ENCODE assay signal across 29 cellular contexts in the genomic region with DNA sequence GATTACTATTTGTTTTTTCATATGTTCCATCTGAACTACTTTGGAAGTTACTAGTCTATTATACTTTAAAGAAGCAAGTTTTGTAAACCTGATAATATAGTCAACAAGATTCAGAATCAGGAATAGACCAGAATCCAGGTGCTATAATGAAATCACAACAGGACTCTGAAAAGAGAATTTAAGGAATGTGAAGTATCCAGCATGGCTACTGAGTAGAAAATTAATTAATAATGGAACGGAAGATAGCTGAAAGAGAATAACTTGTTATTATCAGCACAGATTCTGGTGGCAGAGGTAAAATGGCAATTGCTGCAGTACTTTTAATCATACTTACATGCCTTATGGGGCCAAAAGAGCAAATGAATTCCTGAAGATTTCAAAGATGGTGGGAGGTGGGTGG.
"Had no signal": no experiment of that assay in that cellular context is flagged by ENCODE, and none has a peak within 500 bp of the region (broad histone marks: within the 10 kb centered on the region; RNA-seq: fewer than 3 reads in every experiment).

No MANE protein-coding gene starts in this region.

- H3K27me3 ChIP-seq: esophagus squamous epithelium, left lung, sigmoid colon, testis, tibial artery had no signal

- H3K9me3 ChIP-seq: esophagus squamous epithelium, heart right ventricle, left lung, prostate gland, sigmoid colon, testis, tibial artery had no signal

- DNase-seq: dermis blood vessel endothelial cell; effector memory CD8-positive, alpha-beta T cell; erythroblast; esophagus squamous epithelium; foreskin melanocyte; glutamatergic neuron; heart right ventricle; hippocampal formation; immature natural killer cell; islet precursor cell; left lung; mesenchymal stem cell; midbrain; naive thymus-derived CD8-positive, alpha-beta T cell; nephron progenitor cell; nucleus accumbens; right cardiac atrium; sigmoid colon; stimulated activated CD4-positive, alpha-beta T cell treated with anti-CD3 and anti-CD28 coated beads, Interleukin-2, amount 100 ng/mL, for 24 hours; stimulated activated CD4-positive, alpha-beta T cell treated with anti-CD3 and anti-CD28 coated beads, Interleukin-4, amount 100 ng/mL, for 24 hours; stimulated activated naive CD8-positive, alpha-beta T cell treated with anti-CD3 and anti-CD28 coated beads, Interleukin-15, Interleukin-2, amounts not matched to agents 100 U/mL and 50 U/mL, for 24 hours; substantia nigra; testis; tibial artery had no signal

- H3K36me3 Mint-ChIP-seq: immature natural killer cell; naive thymus-derived CD8-positive, alpha-beta T cell; stimulated activated memory B cell treated with anti-CD40 and anti-IgM and Interleukin-4, amounts not matched to agents 10 μg/mL and 1 μg/mL and 100 μg/mL, for 72 hours; type B pancreatic cell had no signal

- H3K27me3 Mint-ChIP-seq: type B pancreatic cell had no signal

- H3K36me3 ChIP-seq: esophagus squamous epithelium, heart right ventricle, left lung, prostate gland, sigmoid colon, tibial artery had no signal

- H3K27ac ChIP-seq: coronary artery, esophagus squamous epithelium, heart right ventricle, left lung, prostate gland, sigmoid colon, testis, tibial artery had no signal

- H3K4me3 Mint-ChIP-seq: effector memory CD8-positive, alpha-beta T cell; immature natural killer cell; naive thymus-derived CD8-positive, alpha-beta T cell; nephron progenitor cell; stimulated activated memory B cell treated with anti-CD40 and anti-IgM and Interleukin-4, amounts not matched to agents 10 μg/mL and 1 μg/mL and 100 μg/mL, for 72 hours; type B pancreatic cell had no signal

- H3K4me3 ChIP-seq: coronary artery, esophagus squamous epithelium, heart right ventricle, left lung, prostate gland, sigmoid colon, testis, tibial artery had no signal

- H3K9me3 Mint-ChIP-seq: effector memory CD8-positive, alpha-beta T cell; immature natural killer cell; nephron progenitor cell; stimulated activated memory B cell treated with anti-CD40 and anti-IgM and Interleukin-4, amounts not matched to agents 10 μg/mL and 1 μg/mL and 100 μg/mL, for 72 hours; type B pancreatic cell had no signal

- H3K4me1 ChIP-seq: esophagus squamous epithelium, heart right ventricle, left lung, prostate gland, sigmoid colon, testis, tibial artery had no signal

- FAIRE-seq: endometrium had no signal

- H3K27ac Mint-ChIP-seq: effector memory CD8-positive, alpha-beta T cell; immature natural killer cell; naive thymus-derived CD8-positive, alpha-beta T cell; nephron progenitor cell; stimulated activated memory B cell treated with anti-CD40 and anti-IgM and Interleukin-4, amounts not matched to agents 10 μg/mL and 1 μg/mL and 100 μg/mL, for 72 hours; type B pancreatic cell had no signal

- H3K4me1 Mint-ChIP-seq: immature natural killer cell; naive thymus-derived CD8-positive, alpha-beta T cell; nephron progenitor cell; stimulated activated memory B cell treated with anti-CD40 and anti-IgM and Interleukin-4, amounts not matched to agents 10 μg/mL and 1 μg/mL and 100 μg/mL, for 72 hours had no signal

- ATAC-seq: effector memory CD8-positive, alpha-beta T cell; heart right ventricle; left lung; naive thymus-derived CD8-positive, alpha-beta T cell; right cardiac atrium; stimulated activated memory B cell treated with anti-CD40 and anti-IgM and Interleukin-4, amounts not matched to agents 10 μg/mL and 1 μg/mL and 100 μg/mL, for 72 hours; stimulated activated naive CD8-positive, alpha-beta T cell treated with anti-CD3 and anti-CD28 coated beads, Interleukin-15, Interleukin-2, amounts not matched to agents 100 U/mL and 50 U/mL, for 24 hours had no signal
